1 cellular context compared by ENCODE assay signal in the genomic region with DNA sequence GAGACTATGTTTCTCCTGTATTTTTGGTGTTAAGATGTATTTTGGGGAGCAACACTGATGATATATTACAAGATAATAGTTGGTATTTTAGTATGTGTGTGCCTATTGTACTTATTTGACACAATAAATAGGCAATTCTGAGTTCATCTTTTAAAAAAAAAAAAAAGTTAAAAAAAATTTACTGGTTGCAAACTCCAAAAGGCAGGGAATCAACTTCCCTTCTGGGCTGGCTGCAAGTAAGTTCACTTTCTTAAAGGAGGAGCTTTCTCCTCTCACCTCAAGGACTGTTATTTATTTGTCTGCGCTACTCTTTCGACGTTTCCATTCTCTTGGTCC.
TF ChIP-seq lines count a peak whose summit lies in the region.

No MANE protein-coding gene starts in this region.

TF ChIP-seq in IMR-90, 13 proteins besides CTCF, POLR2A, EP300 and RAD21:
- TF ChIP-seq MXI1 (IDR thresholded peaks at IDR 0.05; ENCODE audit: borderline replicate concordance, low read depth, low read length) (no peak), CHD1 (IDR thresholded peaks at IDR 0.05; ENCODE audit: low read depth, low read length) (no peak), MAZ (IDR thresholded peaks at IDR 0.05; ENCODE audit: borderline replicate concordance, low read depth, low read length) (no peak), RCOR1 (IDR thresholded peaks at IDR 0.05; ENCODE audit: insufficient replicate concordance, low read length) (no peak), CEBPB (IDR thresholded peaks at IDR 0.05; ENCODE audit: low read depth, low read length) (no peak), USF2 (IDR thresholded peaks at IDR 0.05; ENCODE audit: low read depth, low read length) (no peak), ELK1 (IDR thresholded peaks at IDR 0.05; ENCODE audit: borderline replicate concordance, low read depth, low read length) (no peak)
